15 cellular contexts compared by ENCODE assay signal in genomic region chr7:36045830-36046341, GRCh38.
DNase-seq lines count a peak whose midpoint lies in the region; ATAC-seq, FAIRE-seq and TF ChIP-seq lines count a peak whose summit lies in the region.
"Had no signal": no experiment of that assay in that cellular context is flagged by ENCODE, and none has a peak within 500 bp of the region (broad histone marks: within the 10 kb centered on the region; RNA-seq: fewer than 3 reads in every experiment).

No MANE protein-coding gene starts in this region.

- DNase-seq in DMS 273 (lab: John Stamatoyannopoulos, UW; ENCODE audit: unreplicated experiment): peak; percentile 95
- no peak for DNase-seq in coronary artery (ENCODE audit: low spot score)
- DNase-seq in urothelium cell line (ENCODE audit: low spot score): no peak
- no peak for DNase-seq in stimulated activated CD4-positive, alpha-beta T cell treated with anti-CD3 and anti-CD28 coated beads, Interleukin-4, amount 100 ng/mL, for 24 hours
- DNase-seq in erythroblast (lab: John Stamatoyannopoulos, UW): no peak
- DNase-seq: activated CD4-positive, alpha-beta T cell treated with anti-CD3 and anti-CD28 coated beads, Interleukin-2, amount 10 ng/mL, durations not matched to agents 24 days and 14 days; activated T-cell treated with anti-CD3 and anti-CD28 coated beads, Interleukin-2, amount 50 U/mL, for 48 hours; MM.1S; OCI-M1; testis had no signal

- no peaks in the 10 kb centered on the region for H3K27me3 ChIP-seq in parathyroid adenoma (ENCODE audit: control insufficient read depth, insufficient read depth, low read length)
- H3K27me3 ChIP-seq: adrenal gland, testis had no signal

- H3K27ac ChIP-seq in coronary artery (peak overlapping the region; percentile 28 to 49), parathyroid adenoma (peak overlapping the region; percentile 36)
- H3K27ac ChIP-seq: testis had no signal

- no peak overlapping the region for H3K9ac ChIP-seq in parathyroid adenoma

- no peak overlapping the region for H3K4me3 ChIP-seq in coronary artery
- no peak overlapping the region for H3K4me3 ChIP-seq in parathyroid adenoma (ENCODE audit: low read depth, low read length)
- H3K4me3 ChIP-seq: adrenal gland, testis had no signal

- no peak for TF ChIP-seq CTCF in coronary artery (IDR thresholded peaks at IDR 0.05)
- no peak for TF ChIP-seq CTCF in parathyroid adenoma (IDR thresholded peaks at IDR 0.05)

- ATAC-seq in HG02588 (IDR thresholded peaks at IDR 0.05; ENCODE audit: unreplicated experiment) (peak; percentile 62), GM21737 (IDR thresholded peaks at IDR 0.05; ENCODE audit: unreplicated experiment) (no peak)

- peaks cover 35% of the 10 kb centered on the region for H3K4me1 ChIP-seq in parathyroid adenoma

- no peak overlapping the region for H3K4me2 ChIP-seq in parathyroid adenoma (ENCODE audit: low read length)

- no peaks in the 10 kb centered on the region for H3K79me2 ChIP-seq in parathyroid adenoma

- no peak overlapping the region for H2AFZ ChIP-seq in parathyroid adenoma

- no peaks in the 10 kb centered on the region for H3K9me3 ChIP-seq in parathyroid adenoma (ENCODE audit: control insufficient read depth, low read length)
- H3K9me3 ChIP-seq: adrenal gland, testis had no signal

- no peaks in the 10 kb centered on the region for H3K36me3 ChIP-seq in parathyroid adenoma (ENCODE audit: control insufficient read depth, insufficient read depth, low read length)
- H3K36me3 ChIP-seq: adrenal gland had no signal

- FAIRE-seq in urothelium cell line (lab: Jason Lieb, UNC): no peak
- FAIRE-seq: HTR-8/SVneo had no signal

- TF ChIP-seq POLR2A in erythroblast (IDR thresholded peaks at IDR 0.05; ENCODE audit: low read length): no peak
